ENCODE assay signal across 10 cellular contexts in the genomic region with DNA sequence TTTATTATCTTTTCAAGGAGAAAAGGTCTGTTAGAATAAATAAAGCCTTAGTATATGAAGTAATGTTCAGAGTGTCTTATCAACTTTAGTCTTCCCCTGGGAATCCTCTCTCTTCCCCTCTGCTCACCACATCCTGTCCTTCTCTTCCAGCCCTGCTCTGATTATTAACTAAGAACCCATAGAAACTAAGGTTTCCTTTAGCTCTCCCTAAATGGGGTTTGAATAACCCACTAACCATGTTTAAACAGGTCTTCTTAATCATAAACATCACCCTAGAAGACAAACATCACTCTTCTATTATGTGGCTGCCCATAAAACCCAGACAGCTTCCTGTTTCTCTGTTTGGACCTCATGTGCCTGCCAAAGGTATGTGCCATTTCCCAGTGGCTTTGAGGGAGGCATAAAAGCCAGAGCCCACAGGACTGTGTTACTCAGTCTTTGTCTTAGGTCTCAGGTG. TPM values are rescaled to one million over a fixed set of nuclear protein-coding genes. Genes with fewer than 3 reads are reported as not detected.
DNase-seq lines count a peak whose midpoint lies in the region; ATAC-seq, FAIRE-seq and TF ChIP-seq lines count a peak whose summit lies in the region.
"Had no signal": no experiment of that assay in that cellular context is flagged by ENCODE, and none has a peak within 500 bp of the region (broad histone marks: within the 10 kb centered on the region; RNA-seq: fewer than 3 reads in every experiment).

No MANE protein-coding gene starts in this region.

- H3K4me3 ChIP-seq in AG04449 (ENCODE audit: low read depth, low read length) (no peak overlapping the region), right atrium auricular region (no peak overlapping the region)

- ATAC-seq in GM21576 (IDR thresholded peaks at IDR 0.05; ENCODE audit: unreplicated experiment) = no peak

- H3K36me3 Mint-ChIP-seq in T-helper 2 cell treated with Interferon-gamma antibody and Interleukin-4, amounts not matched to agents 5 μg/mL and 100 μg/mL, for 36 hours (ENCODE audit: low read depth) = peaks cover 2% of the 10 kb centered on the region

- POLR2A ChIA-PET in AG04449 (lab: Yijun Ruan, JAX) = interaction anchor here (0.5 to 3.1 kb wide), 5 partner anchors 8 to 34 kb away, joined by 3 to 22 read pairs (median 5); no protein-coding TSS in a partner anchor

- H3K27me3 ChIP-seq in right atrium auricular region = no peaks in the 10 kb centered on the region

- peaks cover 0 to 10% of the 10 kb centered on the region in 2 donors for H3K4me1 ChIP-seq in right atrium auricular region

- peaks cover 23% of the 10 kb centered on the region for H3K4me1 Mint-ChIP-seq in T-helper 2 cell treated with Interferon-gamma antibody and Interleukin-4, amounts not matched to agents 5 μg/mL and 100 μg/mL, for 36 hours (ENCODE audit: low read depth)

- FAIRE-seq in GM19239 (lab: Jason Lieb, UNC) = peak; percentile 85

- H3K27ac ChIP-seq in right atrium auricular region (no peak overlapping the region), substantia nigra (ENCODE audit: low read depth, low read length, poor library complexity, severe bottlenecking) (no peak overlapping the region)

- DNase-seq in AG04449 (ENCODE audit: low read depth, low spot score) = peak; percentile 41
- DNase-seq in GM19239 (ENCODE audit: insufficient read length, low spot score) = no peak
- peak; percentile 69 for DNase-seq in LoVo (ENCODE audit: low spot score)
- peak; percentile 11 for DNase-seq in central memory CD4-positive, alpha-beta T cell
- DNase-seq in right atrium auricular region (ENCODE audit: low spot score) = no peak
- no peak for DNase-seq in T-helper 2 cell treated with Interferon-gamma antibody and Interleukin-4, amounts not matched to agents 5 μg/mL and 100 μg/mL, for 36 hours (ENCODE audit: low spot score)
- DNase-seq in substantia nigra (lab: John Stamatoyannopoulos, UW) = no peak
- DNase-seq: GDM1 had no signal

- no peak overlapping the region for H3K27ac Mint-ChIP-seq in T-helper 2 cell treated with Interferon-gamma antibody and Interleukin-4, amounts not matched to agents 5 μg/mL and 100 μg/mL, for 36 hours
- H3K27ac Mint-ChIP-seq: progenitor cell of endocrine pancreas had no signal

- H3K9me3 ChIP-seq in right atrium auricular region = no peaks in the 10 kb centered on the region

- no peaks in the 10 kb centered on the region for H3K9me3 Mint-ChIP-seq in T-helper 2 cell treated with Interferon-gamma antibody and Interleukin-4, amounts not matched to agents 5 μg/mL and 100 μg/mL, for 36 hours

- no peak overlapping the region for H3K4me3 Mint-ChIP-seq in T-helper 2 cell treated with Interferon-gamma antibody and Interleukin-4, amounts not matched to agents 5 μg/mL and 100 μg/mL, for 36 hours

- TF ChIP-seq CTCF in AG04449 (IDR thresholded peaks at IDR 0.05; ENCODE audit: insufficient read depth, low read length, missing control alignments) = no peak
- no peak for TF ChIP-seq CTCF in right atrium auricular region (IDR thresholded peaks at IDR 0.05)

- peaks cover 64% of the 10 kb centered on the region for H3K27me3 Mint-ChIP-seq in T-helper 2 cell treated with Interferon-gamma antibody and Interleukin-4, amounts not matched to agents 5 μg/mL and 100 μg/mL, for 36 hours (ENCODE audit: low read depth)

- H3K36me3 ChIP-seq in right atrium auricular region = no peaks in the 10 kb centered on the region

- CTCF ChIA-PET in AG04449 (lab: Yijun Ruan, JAX) = interaction anchor here (1.5 to 2.6 kb wide), 3 partner anchors 9 to 105 kb away, joined by 3 to 11 read pairs (median 7); no protein-coding TSS in a partner anchor

RNA-seq across cellular contexts. Expression of a gene that starts 50.1 kb away (rescaled TPM):
- 10 to 100 TPM; 11.4 to 23.9 TPM for total RNA-seq in right atrium auricular region

RNA-seq across cellular contexts. Expression of a gene that starts 51.4 kb away (rescaled TPM):
- total RNA-seq in right atrium auricular region = 1 to 10 TPM in 1 of 2 donors, not detected in 1; 1.9 TPM
- total RNA-seq: progenitor cell of endocrine pancreas had no signal

Comparison
In these comparisons a context has a peak if more than half of its experiments do, and no peak if none do; other contexts are left out.
1. DNase-seq: peak in AG04449 (single experiment), LoVo (single experiment) and central memory CD4-positive, alpha-beta T cell (single experiment); none in GM19239 (single experiment), right atrium auricular region (single experiment), T-helper 2 cell treated with Interferon-gamma antibody and Interleukin-4, amounts not matched to agents 5 μg/mL and 100 μg/mL, for 36 hours (single experiment) and substantia nigra (0 of 49).